ENCODE assay signal across 23 cellular contexts in genomic region chr19:33008738-33009137, GRCh38.
"Had no signal": no experiment of that assay in that cellular context is flagged by ENCODE, and none has a peak within 500 bp of the region (broad histone marks: within the 10 kb centered on the region; RNA-seq: fewer than 3 reads in every experiment).

No MANE protein-coding gene starts in this region.

- H3K4me3 ChIP-seq: stomach, suprapubic skin, testis, thoracic aorta, thyroid gland, tibial artery, tibial nerve, transverse colon, upper lobe of left lung, upper lobe of right lung, uterus, vagina had no signal

- H3K4me1 ChIP-seq: testis, tibial artery, tibial nerve, transverse colon, upper lobe of left lung, upper lobe of right lung, uterus, vagina had no signal

- DNase-seq: stimulated activated CD4-positive, alpha-beta T cell treated with anti-CD3 and anti-CD28 coated beads, Interleukin-2, amount 100 ng/mL, for 48 hours; stimulated activated CD4-positive, alpha-beta T cell treated with anti-CD3 and anti-CD28 coated beads, Interleukin-4, amount 100 ng/mL, for 1 hour; stimulated activated CD4-positive, alpha-beta T cell treated with anti-CD3 and anti-CD28 coated beads, Interleukin-4, amount 100 ng/mL, for 24 hours; stimulated activated CD4-positive, alpha-beta T cell treated with anti-CD3 and anti-CD28 coated beads, Interleukin-4, amount 100 ng/mL, for 4 hours; stimulated activated CD8-positive, alpha-beta memory T cell treated with anti-CD3 and anti-CD28 coated beads, Interleukin-4, amount 100 ng/mL, for 48 hours; stimulated activated naive B cell treated with anti-CD40 and anti-IgM and Interleukin-4, amounts not matched to agents 10 μg/mL and 1 μg/mL and 100 μg/mL, for 72 hours; stimulated activated naive CD4-positive, alpha-beta T cell; stimulated activated naive CD4-positive, alpha-beta T cell treated with Interleukin-2 at 50 U/mL for 16 hours; stimulated activated naive CD8-positive, alpha-beta T cell treated with anti-CD3 and anti-CD28 coated beads, Interleukin-15, amount 100 ng/mL, for 72 hours; stimulated activated naive CD8-positive, alpha-beta T cell treated with anti-CD3 and anti-CD28 coated beads, Interleukin-15, Interleukin-2, amounts not matched to agents 100 U/mL and 50 U/mL, for 24 hours; stomach; substantia nigra; testis; thyroid gland; tibial artery; transverse colon; upper lobe of left lung; upper lobe of right lung; uterus had no signal

- H3K36me3 ChIP-seq: suprapubic skin, thoracic aorta, tibial artery, upper lobe of right lung, uterus, vagina had no signal

- H3K9me3 ChIP-seq: stomach, suprapubic skin, testis, thoracic aorta, thyroid gland, tibial artery, tibial nerve, transverse colon, upper lobe of left lung, upper lobe of right lung, uterus, vagina had no signal

- H3K27ac ChIP-seq: stomach, suprapubic skin, testis, thoracic aorta, thyroid gland, tibial artery, tibial nerve, transverse colon, upper lobe of left lung, upper lobe of right lung, uterus, vagina had no signal
